8 cellular contexts compared by ENCODE assay signal in the genomic region with DNA sequence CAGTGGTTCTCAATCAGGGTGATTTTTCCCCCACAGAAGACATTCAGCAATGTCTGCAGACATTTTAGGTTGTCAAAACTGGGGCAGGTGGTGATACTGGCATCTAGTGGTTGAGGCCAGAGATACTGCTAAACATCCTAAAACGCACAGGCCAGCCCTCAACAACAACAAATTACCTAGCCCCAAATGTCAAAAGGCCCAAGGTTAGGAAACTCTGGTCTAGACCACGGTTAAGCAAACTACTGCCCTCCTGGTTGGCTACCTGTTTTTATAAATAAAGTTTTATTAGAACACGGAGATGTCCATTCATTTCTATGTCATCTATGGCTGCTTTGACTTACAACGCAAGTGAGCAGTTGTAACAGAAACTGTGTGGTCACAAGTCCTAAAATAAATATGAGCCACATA.
DNase-seq lines count a peak whose midpoint lies in the region; ATAC-seq and TF ChIP-seq lines count a peak whose summit lies in the region.

No MANE protein-coding gene starts in this region.

- H3K36me3 ChIP-seq in testis (ENCODE audit: low read depth, missing control alignments) = no peaks in the 10 kb centered on the region

- peaks cover 9% of the 10 kb centered on the region for H3K27me3 Mint-ChIP-seq in activated CD4-positive, alpha-beta T cell treated with anti-CD3 and anti-CD28 coated beads, Interleukin-2, amount 10 ng/mL, durations not matched to agents 7 days and 5 days
- H3K27me3 Mint-ChIP-seq in naive B cell = peaks cover 0 to 2% (median 0%) of the 10 kb centered on the region in 3 donors

- ATAC-seq in HG02852 (IDR thresholded peaks at IDR 0.05; ENCODE audit: unreplicated experiment) = peak; percentile 72
- peak; percentile 95 to 96 for ATAC-seq in naive B cell (ENCODE audit: low read depth in 2 of 2)

- intact Hi-C loops in testis (cut with DNase I; ENCODE audit: low total_unique reads) = no loop called here

- peak; percentile 49 to 62 (median 50) for TF ChIP-seq CTCF in testis (IDR thresholded peaks at IDR 0.05)

- no peak for TF ChIP-seq POLR2A in testis (IDR thresholded peaks at IDR 0.05)

- POLR2A ChIA-PET in activated CD4-positive, alpha-beta T cell treated with anti-CD3 and anti-CD28 coated beads, Interleukin-2, amount 10 ng/mL, durations not matched to agents 7 days and 5 days (lab: Charles Lee) = no interaction called here

- H3K9me3 Mint-ChIP-seq in activated CD4-positive, alpha-beta T cell treated with anti-CD3 and anti-CD28 coated beads, Interleukin-2, amount 10 ng/mL, durations not matched to agents 7 days and 5 days = peaks cover 2% of the 10 kb centered on the region
- no peaks in the 10 kb centered on the region for H3K9me3 Mint-ChIP-seq in naive B cell

- WGBS in testis, 2 donors = 46 to 67% methylated on average over 4 of the region's 4 CpGs

- H3K36me3 Mint-ChIP-seq in activated CD4-positive, alpha-beta T cell treated with anti-CD3 and anti-CD28 coated beads, Interleukin-2, amount 10 ng/mL, durations not matched to agents 7 days and 5 days (ENCODE audit: low read depth) = peaks cover 2% of the 10 kb centered on the region
- no peaks in the 10 kb centered on the region for H3K36me3 Mint-ChIP-seq in naive B cell

- H3K4me3 Mint-ChIP-seq in activated CD4-positive, alpha-beta T cell treated with anti-CD3 and anti-CD28 coated beads, Interleukin-2, amount 10 ng/mL, durations not matched to agents 7 days and 5 days = no peak overlapping the region
- H3K4me3 Mint-ChIP-seq in naive B cell = peak overlapping the region in 5 of 8 donors; percentile 55 to 76 (median 69)

- H3K9me3 ChIP-seq in testis = no peaks in the 10 kb centered on the region

- H3K4me1 Mint-ChIP-seq in activated CD4-positive, alpha-beta T cell treated with anti-CD3 and anti-CD28 coated beads, Interleukin-2, amount 10 ng/mL, durations not matched to agents 7 days and 5 days = peaks cover 35% of the 10 kb centered on the region
- H3K4me1 Mint-ChIP-seq in naive B cell = peaks cover 33 to 42% (median 40%) of the 10 kb centered on the region in 3 donors

- peak; percentile 73 for DNase-seq in SIG-M5 treated with dmso at 0.1 percent for 504 hours (lab: John Stamatoyannopoulos, UW; ENCODE audit: unreplicated experiment)
- no peak for DNase-seq in SIG-M5 (lab: John Stamatoyannopoulos, UW)
- DNase-seq in NCI-H226 = peak; percentile 24
- peak; percentile 78 for DNase-seq in activated CD4-positive, alpha-beta T cell treated with anti-CD3 and anti-CD28 coated beads, Interleukin-2, amount 10 ng/mL, durations not matched to agents 7 days and 5 days
- DNase-seq in effector CD4-positive, alpha-beta T cell = peak; percentile 43
- peak; percentile 66 for DNase-seq in naive B cell
- DNase-seq in testis = peak; percentile 62

- no peaks in the 10 kb centered on the region for H3K4me1 ChIP-seq in testis

- H3K27me3 ChIP-seq in testis = no peaks in the 10 kb centered on the region

- CTCF ChIA-PET in activated CD4-positive, alpha-beta T cell treated with anti-CD3 and anti-CD28 coated beads, Interleukin-2, amount 10 ng/mL, durations not matched to agents 7 days and 5 days (lab: Charles Lee) = interaction anchor here (0.8 to 1.6 kb wide), 3 partner anchors 217 to 738 kb away, joined by 3 read pairs; no protein-coding TSS in a partner anchor

- no peak overlapping the region for H3K27ac ChIP-seq in testis

- H3K4me3 ChIP-seq in testis = no peak overlapping the region

- H3K27ac Mint-ChIP-seq in activated CD4-positive, alpha-beta T cell treated with anti-CD3 and anti-CD28 coated beads, Interleukin-2, amount 10 ng/mL, durations not matched to agents 7 days and 5 days = peak overlapping the region; percentile 83
- peak overlapping the region in 5 of 6 donors; percentile 62 to 91 (median 89) for H3K27ac Mint-ChIP-seq in naive B cell
